Comparison of ENCODE assay signal across 24 cellular contexts in the genomic region with DNA sequence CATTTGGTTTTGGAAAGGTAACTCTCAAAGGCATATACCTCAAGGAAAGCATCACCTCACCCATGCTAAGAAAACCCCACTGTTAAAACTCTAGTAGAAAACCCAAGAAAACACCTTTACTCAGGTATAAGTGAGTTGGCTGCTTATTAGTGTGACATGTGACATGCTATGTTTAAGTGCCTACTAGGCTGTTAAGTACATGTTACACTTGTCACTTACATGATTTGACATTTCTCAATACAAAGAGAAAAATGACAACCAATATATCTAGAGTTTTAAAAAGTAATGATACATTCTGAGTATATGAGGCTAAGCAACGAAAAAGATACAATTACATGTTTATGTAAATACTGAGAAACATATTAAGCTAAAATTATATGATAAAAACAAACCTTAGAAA.
"Had no signal": no experiment of that assay in that cellular context is flagged by ENCODE, and none has a peak within 500 bp of the region (broad histone marks: within the 10 kb centered on the region; RNA-seq: fewer than 3 reads in every experiment).

No MANE protein-coding gene starts in this region.

- H3K9me3 ChIP-seq: colonic mucosa, esophagus muscularis mucosa, esophagus squamous epithelium, gastrocnemius medialis, heart left ventricle had no signal

- H3K4me3 ChIP-seq: colonic mucosa, coronary artery, dorsolateral prefrontal cortex, esophagus muscularis mucosa, esophagus squamous epithelium, gastrocnemius medialis, gastroesophageal sphincter, heart left ventricle, heart right ventricle had no signal

- DNase-seq: colonic mucosa; cortex of kidney; dermis blood vessel endothelial cell; dorsolateral prefrontal cortex; effector CD4-positive, alpha-beta T cell; effector CD8-positive, alpha-beta T cell; effector memory CD4-positive, alpha-beta T cell; effector memory CD8-positive, alpha-beta T cell; endodermal cell; erythroblast; esophagus squamous epithelium; foreskin fibroblast; foreskin keratinocyte; foreskin melanocyte; gastrocnemius medialis; glutamatergic neuron; head of caudate nucleus; heart left ventricle; heart right ventricle had no signal

- H3K27me3 ChIP-seq: colonic mucosa, dorsolateral prefrontal cortex, esophagus muscularis mucosa, esophagus squamous epithelium, foreskin keratinocyte, gastrocnemius medialis, gastroesophageal sphincter, heart left ventricle, heart right ventricle had no signal

- H3K36me3 ChIP-seq: colonic mucosa, esophagus muscularis mucosa, esophagus squamous epithelium, gastrocnemius medialis, gastroesophageal sphincter, heart left ventricle, heart right ventricle had no signal

- H3K27ac ChIP-seq: colonic mucosa, coronary artery, dorsolateral prefrontal cortex, epithelial cell of prostate, esophagus muscularis mucosa, esophagus squamous epithelium, foreskin keratinocyte, gastrocnemius medialis, gastroesophageal sphincter, heart left ventricle, heart right ventricle had no signal

- ATAC-seq: effector memory CD8-positive, alpha-beta T cell; esophagus mucosa; foreskin keratinocyte; gastrocnemius medialis; gastroesophageal sphincter; heart left ventricle; heart right ventricle had no signal

- H3K4me1 ChIP-seq: colonic mucosa, esophagus muscularis mucosa, esophagus squamous epithelium, foreskin keratinocyte, gastrocnemius medialis, gastroesophageal sphincter, heart left ventricle, heart right ventricle had no signal
